8 cellular contexts compared by ENCODE assay signal in the genomic region with DNA sequence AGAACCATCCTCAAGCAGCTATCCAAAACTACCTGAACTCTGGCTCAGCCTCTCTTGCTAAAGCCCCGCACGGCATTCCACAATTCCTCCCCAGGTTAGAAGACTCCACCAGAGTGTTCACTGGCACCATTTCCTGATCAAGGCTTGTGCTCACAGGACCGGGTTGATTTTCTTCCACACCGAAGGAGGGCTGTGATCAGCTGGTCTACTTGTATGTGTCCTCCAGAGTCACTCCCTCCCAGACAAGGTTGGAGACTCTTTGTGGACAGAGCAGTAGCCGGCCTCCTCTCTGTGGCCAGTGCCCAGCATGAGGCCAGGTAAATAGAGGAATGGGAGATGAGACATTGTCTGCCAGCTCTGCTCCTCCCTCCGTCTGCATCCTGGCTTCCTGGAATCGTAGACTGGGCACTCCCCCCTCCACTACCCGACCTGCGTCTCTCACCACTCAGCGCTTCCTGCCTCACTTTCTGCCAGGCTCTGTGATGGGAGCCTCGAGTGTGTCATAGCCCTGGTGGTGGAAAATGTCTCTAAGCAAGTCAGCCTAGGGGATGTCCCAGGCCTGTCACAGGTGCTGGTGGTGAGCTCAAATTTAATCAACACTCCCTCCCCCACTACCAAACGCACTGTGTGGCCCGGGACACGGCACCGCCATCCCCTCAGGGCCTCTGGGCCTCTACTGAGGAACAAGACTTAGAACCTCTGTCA. TPM values are rescaled to one million over a fixed set of nuclear protein-coding genes. Genes with fewer than 3 reads are reported as not detected.
DNase-seq lines count a peak whose midpoint lies in the region; ATAC-seq, FAIRE-seq and TF ChIP-seq lines count a peak whose summit lies in the region.

No MANE protein-coding gene starts in this region.

- no peaks in the 10 kb centered on the region for H3K27me3 ChIP-seq in GM06990 (replicated peaks; ENCODE audit: control insufficient read depth, insufficient read depth, low read length)

- TF ChIP-seq CTCF in GM06990 (IDR thresholded peaks at IDR 0.05; ENCODE audit: insufficient read depth, low read length, poor library complexity, severe bottlenecking) (no peak), foreskin fibroblast (IDR thresholded peaks at IDR 0.05; ENCODE audit: low read depth, low read length) (no peak)

- peaks cover 10% of the 10 kb centered on the region for H3K36me3 ChIP-seq in GM06990 (ENCODE audit: control insufficient read depth, insufficient read depth, low read length)

- peak; percentile 70 for DNase-seq in GM06990 (ENCODE audit: extremely low read depth, insufficient read length)
- peak; percentile 47 for DNase-seq in H4 (ENCODE audit: low spot score)
- peak; percentile 65 for DNase-seq in NCI-H2196 (lab: John Stamatoyannopoulos, UW; ENCODE audit: unreplicated experiment)
- peak; percentile 91 for DNase-seq in activated T-cell treated with anti-CD3 and anti-CD28 coated beads for 24 hours (ENCODE audit: low read depth)
- DNase-seq in foreskin fibroblast, result peak; percentile 10 to 36
- peak; percentile 89 to 91 for DNase-seq in stimulated activated CD8-positive, alpha-beta memory T cell treated with anti-CD3 and anti-CD28 coated beads, Interleukin-15, amount 100 ng/mL, for 48 hours (ENCODE audit: low read depth in 2 of 2)
- no peak for DNase-seq in frontal cortex (ENCODE audit: low spot score in 2 of 2)

- FAIRE-seq in frontal cortex (lab: Jason Lieb, UNC), result no peak

- H3K4me3 ChIP-seq in GM06990 (replicated peaks; ENCODE audit: low read depth, low read length), result no peak overlapping the region
- no peak overlapping the region for H3K4me3 ChIP-seq in foreskin fibroblast (ENCODE audit: low read depth in 1 of 2, low read length in 2 of 2)

- ATAC-seq in HG03039 (IDR thresholded peaks at IDR 0.05; ENCODE audit: unreplicated experiment), result no peak

RNA-seq across cellular contexts. Expression of gene TMPRSS6, which starts 12.5 kb away (rescaled TPM):
- total RNA-seq in H4 (2014; rRNA removed; shearing (Covaris generic)), result not detected in 2 replicates
- not detected for total RNA-seq in frontal cortex

RNA-seq across cellular contexts. Expression of gene IL2RB, which starts 27.7 kb away (rescaled TPM):
- total RNA-seq in H4 (2014; rRNA removed; shearing (Covaris generic)), result 0.08 TPM in 1 of 2 replicates, not detected in the other
- total RNA-seq in frontal cortex, result not detected

Comparison
In these comparisons a context has a peak if more than half of its experiments do, and no peak if none do; other contexts are left out.
1. DNase-seq: peak in GM06990 (single experiment), H4 (single experiment), NCI-H2196 (single experiment), activated T-cell treated with anti-CD3 and anti-CD28 coated beads for 24 hours (single experiment), foreskin fibroblast (2 of 2) and stimulated activated CD8-positive, alpha-beta memory T cell treated with anti-CD3 and anti-CD28 coated beads, Interleukin-15, amount 100 ng/mL, for 48 hours (2 of 2); none in frontal cortex (0 of 2).